ENCODE assay signal across 9 cellular contexts in genomic region chr2:98334439-98335078, GRCh38. TPM values are rescaled to one million over a fixed set of nuclear protein-coding genes. Genes with fewer than 3 reads are reported as not detected.
DNase-seq lines count a peak whose midpoint lies in the region; ATAC-seq and FAIRE-seq lines count a peak whose summit lies in the region.
"Had no signal": no experiment of that assay in that cellular context is flagged by ENCODE, and none has a peak within 500 bp of the region (broad histone marks: within the 10 kb centered on the region; RNA-seq: fewer than 3 reads in every experiment).

No MANE protein-coding gene starts in this region.

- DNase-seq in HTR-8/SVneo (ENCODE audit: insufficient read length, low spot score): peak; percentile 45
- DNase-seq in RCC 7860 (ENCODE audit: low spot score): peak; percentile 93
- DNase-seq in foreskin melanocyte: peak; percentile 50
- no peak for DNase-seq in aorta
- DNase-seq in CD1c-positive myeloid dendritic cell (ENCODE audit: extremely low spot score): no peak
- no peak for DNase-seq in stimulated activated effector memory CD8-positive, alpha-beta T cell treated with anti-CD3 and anti-CD28 coated beads, Interleukin-12 subunit alpha, Interleukin-12 subunit beta, amount 100 ng/mL, for 72 hours (ENCODE audit: low spot score in 2 of 2)
- DNase-seq: activated CD4-positive, alpha-beta T cell treated with anti-CD3 and anti-CD28 coated beads, Interleukin-2, amount 10 ng/mL, durations not matched to agents 24 days and 14 days had no signal

- H3K27ac Mint-ChIP-seq in stimulated activated effector memory CD8-positive, alpha-beta T cell treated with anti-CD3 and anti-CD28 coated beads, Interleukin-12 subunit alpha, Interleukin-12 subunit beta, amount 100 ng/mL, for 72 hours: no peak overlapping the region
- H3K27ac Mint-ChIP-seq: activated CD4-positive, alpha-beta T cell treated with anti-CD3 and anti-CD28 coated beads, Interleukin-2, amount 10 ng/mL, durations not matched to agents 24 days and 14 days had no signal

- FAIRE-seq in HTR-8/SVneo (lab: Jason Lieb, UNC) (peak; percentile 65), RCC 7860 (lab: Jason Lieb, UNC) (peak; percentile 97)

- H3K4me1 ChIP-seq in aorta (ENCODE audit: control insufficient read depth in 1 of 2, insufficient read depth in 2 of 2, low read length in 2 of 2): peaks cover 0 to 3% of the 10 kb centered on the region in 2 donors

- peak; percentile 29 for ATAC-seq in aorta (ENCODE audit: low FRiP score)
- no peak for ATAC-seq in stimulated activated effector memory CD8-positive, alpha-beta T cell treated with anti-CD3 and anti-CD28 coated beads, Interleukin-12 subunit alpha, Interleukin-12 subunit beta, amount 100 ng/mL, for 72 hours
- no peak for ATAC-seq in HG03354 (IDR thresholded peaks at IDR 0.05; ENCODE audit: poor library complexity, severe bottlenecking, unreplicated experiment)

- no peaks in the 10 kb centered on the region for H3K27me3 ChIP-seq in aorta (ENCODE audit: control insufficient read depth in 1 of 2, insufficient read depth in 2 of 2, low read length in 1 of 2)

- H3K4me1 Mint-ChIP-seq in stimulated activated effector memory CD8-positive, alpha-beta T cell treated with anti-CD3 and anti-CD28 coated beads, Interleukin-12 subunit alpha, Interleukin-12 subunit beta, amount 100 ng/mL, for 72 hours: no peaks in the 10 kb centered on the region
- H3K4me1 Mint-ChIP-seq: activated CD4-positive, alpha-beta T cell treated with anti-CD3 and anti-CD28 coated beads, Interleukin-2, amount 10 ng/mL, durations not matched to agents 24 days and 14 days had no signal

- H3K36me3 ChIP-seq in aorta (ENCODE audit: control insufficient read depth in 1 of 2, insufficient read depth in 2 of 2, low read length in 1 of 2): no peaks in the 10 kb centered on the region
- H3K36me3 ChIP-seq: esophagus muscularis mucosa had no signal

- peaks cover 3% of the 10 kb centered on the region for H3K9me3 ChIP-seq in aorta (ENCODE audit: control insufficient read depth, low read length)
- H3K9me3 ChIP-seq: esophagus muscularis mucosa had no signal

- no peak overlapping the region for H3K4me3 Mint-ChIP-seq in stimulated activated effector memory CD8-positive, alpha-beta T cell treated with anti-CD3 and anti-CD28 coated beads, Interleukin-12 subunit alpha, Interleukin-12 subunit beta, amount 100 ng/mL, for 72 hours
- H3K4me3 Mint-ChIP-seq: activated CD4-positive, alpha-beta T cell treated with anti-CD3 and anti-CD28 coated beads, Interleukin-2, amount 10 ng/mL, durations not matched to agents 24 days and 14 days had no signal

- 11 to 18% methylated on average over 4 of the region's 4 CpGs for WGBS in aorta, 2 donors

- peak overlapping the region in 1 of 2 donors; percentile 6 for H3K27ac ChIP-seq in aorta (ENCODE audit: low read depth in 1 of 2, low read length in 2 of 2)
- H3K27ac ChIP-seq: esophagus muscularis mucosa had no signal

- no peak overlapping the region for H3K4me3 ChIP-seq in aorta (ENCODE audit: low read length in 2 of 2)
- H3K4me3 ChIP-seq: esophagus muscularis mucosa had no signal

- no peaks in the 10 kb centered on the region for H3K9me3 Mint-ChIP-seq in stimulated activated effector memory CD8-positive, alpha-beta T cell treated with anti-CD3 and anti-CD28 coated beads, Interleukin-12 subunit alpha, Interleukin-12 subunit beta, amount 100 ng/mL, for 72 hours
- H3K9me3 Mint-ChIP-seq: activated CD4-positive, alpha-beta T cell treated with anti-CD3 and anti-CD28 coated beads, Interleukin-2, amount 10 ng/mL, durations not matched to agents 24 days and 14 days had no signal

- intact Hi-C loops in aorta (cut with DNase I): no loop called here

- no peaks in the 10 kb centered on the region for H3K36me3 Mint-ChIP-seq in stimulated activated effector memory CD8-positive, alpha-beta T cell treated with anti-CD3 and anti-CD28 coated beads, Interleukin-12 subunit alpha, Interleukin-12 subunit beta, amount 100 ng/mL, for 72 hours

RNA-seq across cellular contexts. Expression of gene CNGA3, which starts 11.7 kb away (rescaled TPM):
- total RNA-seq in aorta: not detected
- not detected for polyA plus RNA-seq in aorta
- total RNA-seq: activated CD4-positive, alpha-beta T cell treated with anti-CD3 and anti-CD28 coated beads, Interleukin-2, amount 10 ng/mL, durations not matched to agents 24 days and 14 days had no signal

Comparison
In these comparisons a context has a peak if more than half of its experiments do, and no peak if none do; other contexts are left out.
1. DNase-seq: peak in HTR-8/SVneo (single experiment), RCC 7860 (single experiment) and foreskin melanocyte (single experiment); none in aorta (0 of 2), CD1c-positive myeloid dendritic cell (single experiment) and stimulated activated effector memory CD8-positive, alpha-beta T cell treated with anti-CD3 and anti-CD28 coated beads, Interleukin-12 subunit alpha, Interleukin-12 subunit beta, amount 100 ng/mL, for 72 hours (0 of 2).